Comparison of ENCODE assay signal across 12 cellular contexts in genomic region chr12:92703777-92704176, GRCh38. TPM values are rescaled to one million over a fixed set of nuclear protein-coding genes. Genes with fewer than 3 reads are reported as not detected.
"Had no signal": no experiment of that assay in that cellular context is flagged by ENCODE, and none has a peak within 500 bp of the region (broad histone marks: within the 10 kb centered on the region; RNA-seq: fewer than 3 reads in every experiment).

No MANE protein-coding gene starts in this region.

- DNase-seq: activated T-cell treated with anti-CD3 and anti-CD28 coated beads, Interleukin-2, amount 50 U/mL, for 1 hour; anterior cingulate cortex; glutamatergic neuron; islet precursor cell; mesendoderm; nephron progenitor cell; stimulated activated CD4-positive, alpha-beta T cell treated with anti-CD3 and anti-CD28 coated beads, Interleukin-12 subunit alpha, Interleukin-12 subunit beta, amount 100 ng/mL, for 4 hours; T-helper 2 cell had no signal

RNA-seq across cellular contexts. Expression of gene PLEKHG7, which starts 1.0 kb away (rescaled TPM):
- total RNA-seq: cerebellum, fibroblast of villous mesenchyme, left lobe of liver, osteoblast had no signal
